ENCODE assay signal across 2 cellular contexts in genomic region chr20:44787299-44787698, GRCh38.
TF ChIP-seq lines count a peak whose summit lies in the region.

No MANE protein-coding gene starts in this region.

TF ChIP-seq in K562, 482 proteins besides CTCF, POLR2A, EP300 and RAD21:
- TF ChIP-seq ZNF3 (CRISPR knock-in tag; IDR thresholded peaks at IDR 0.05) (no peak), RNF2 (IDR thresholded peaks at IDR 0.05) (no peak), MEIS2 (IDR thresholded peaks at IDR 0.05; ENCODE audit: partially characterized antibody) (no peak), GATAD2B (IDR thresholded peaks at IDR 0.05; ENCODE audit: borderline replicate concordance) (no peak), ZNF274 (IDR thresholded peaks at IDR 0.05; ENCODE audit: borderline replicate concordance, low read depth, low read length) (no peak), ZNF143 (CRISPR knock-in tag; IDR thresholded peaks at IDR 0.05) (no peak), GABPA (tag; conservative IDR thresholded peaks at IDR 0.05; ENCODE audit: low read depth) (no peak), ZBTB11 (CRISPR knock-in tag; IDR thresholded peaks at IDR 0.05) (no peak), MCM3 (IDR thresholded peaks at IDR 0.05) (no peak), ZNF449 (CRISPR knock-in tag; IDR thresholded peaks at IDR 0.05) (no peak), RBM25 (IDR thresholded peaks at IDR 0.05; ENCODE audit: low read depth, low read length, severe bottlenecking) (peak; percentile 68), TGIF2 (CRISPR knock-in tag; IDR thresholded peaks at IDR 0.05) (no peak), BCOR (IDR thresholded peaks at IDR 0.05) (0 out of 2 replicates have a peak, but pooled peaks have one; percentile 21), MEF2A (IDR thresholded peaks at IDR 0.05; ENCODE audit: control insufficient read depth, low read depth, low read length) (no peak), ZNF717 (CRISPR knock-in tag; IDR thresholded peaks at IDR 0.05) (no peak)

TF ChIP-seq in H1, 55 proteins besides CTCF, POLR2A, EP300 and RAD21:
- TF ChIP-seq KDM1A (IDR thresholded peaks at IDR 0.05; ENCODE audit: borderline replicate concordance, low read length) (peak; percentile 65; the same call in 1 of the 2 replicates), POU5F1 (IDR thresholded peaks at IDR 0.05; ENCODE audit: low read depth, low read length) (no peak)
